Comparison of ENCODE assay signal across 8 cellular contexts in genomic region chr1:3856923-3857790, GRCh38. TPM values are rescaled to one million over a fixed set of nuclear protein-coding genes. Genes with fewer than 3 reads are reported as not detected.
DNase-seq lines count a peak whose midpoint lies in the region; ATAC-seq, FAIRE-seq and TF ChIP-seq lines count a peak whose summit lies in the region.

TSS of gene CEP104 (minus strand) at chr1:3857211. CDS start at chr1:3852407, 4,804 bp downstream.
TSS of gene DFFB (plus strand) at chr1:3857476. CDS start at chr1:3857604, 128 bp downstream.

- H3K4me3 ChIP-seq in ACC112 (ENCODE audit: low read depth, low read length) (peak within 1 kb of the TSS; percentile 93), WERI-Rb-1 (ENCODE audit: low read depth, low read length) (peak within 1 kb of the TSS; percentile 80), bronchial epithelial cell (ENCODE audit: low read depth, low read length) (peak within 1 kb of the TSS; percentile 60), smooth muscle cell (peak within 1 kb of the TSS; percentile 75)

- H3K36me3 ChIP-seq in ACC112 (ENCODE audit: insufficient read depth, low read length) (no peaks in the 10 kb centered on the region), WERI-Rb-1 (no peaks in the 10 kb centered on the region; the same call in none of the 2 replicates), bronchial epithelial cell (ENCODE audit: control insufficient read depth, insufficient read depth, low read length) (no peaks in the 10 kb centered on the region), smooth muscle cell (ENCODE audit: low read depth) (no peaks in the 10 kb centered on the region)

- H3F3A ChIP-seq in smooth muscle cell (ENCODE audit: low read depth): no peaks in the 10 kb centered on the region

- H3K9me3 ChIP-seq in WERI-Rb-1 (ENCODE audit: severe bottlenecking) (no peaks in the 10 kb centered on the region), smooth muscle cell (replicated peaks; ENCODE audit: low read depth) (no peaks in the 10 kb centered on the region)

- peaks cover 22% of the 10 kb centered on the region for H3K79me2 ChIP-seq in ACC112 (ENCODE audit: control insufficient read depth, insufficient read depth, low read length, unreplicated experiment)
- H3K79me2 ChIP-seq in smooth muscle cell (ENCODE audit: low read depth): peaks cover 38% of the 10 kb centered on the region

- TF ChIP-seq CTCF in WERI-Rb-1 (IDR thresholded peaks at IDR 0.05; ENCODE audit: low read depth, low read length) (peak; percentile 63), bronchial epithelial cell (IDR thresholded peaks at IDR 0.05; ENCODE audit: insufficient read depth, low read length, severe bottlenecking) (peak; percentile 77), smooth muscle cell (IDR thresholded peaks at IDR 0.05; ENCODE audit: borderline replicate concordance, insufficient read depth, poor library complexity, severe bottlenecking) (no peak)

- peak within 1 kb of the TSS; percentile 54 for H3K9ac ChIP-seq in smooth muscle cell (ENCODE audit: low read depth)

- FAIRE-seq in bronchial epithelial cell (lab: Jason Lieb, UNC): peak; percentile 50

- peak; percentile 93 for ATAC-seq in GM18861 (IDR thresholded peaks at IDR 0.05; ENCODE audit: unreplicated experiment)
- ATAC-seq in HG03097 (IDR thresholded peaks at IDR 0.05; ENCODE audit: low FRiP score, unreplicated experiment): peak; percentile 97

- peaks cover 35% of the 10 kb centered on the region for H4K20me1 ChIP-seq in smooth muscle cell (ENCODE audit: low read depth)

- DNase-seq in NCI-H2196 treated with DMSO at 0.1 percent for 48 hours (lab: John Stamatoyannopoulos, UW; ENCODE audit: unreplicated experiment) (peak; percentile 96), WERI-Rb-1 (peak; percentile 98), bronchial epithelial cell (ENCODE audit: low read depth) (peak; percentile 95), iPS-NIHi7 (ENCODE audit: extremely low spot score) (peak; percentile 100), smooth muscle cell (lab: John Stamatoyannopoulos, UW; ENCODE audit: unreplicated experiment) (peak; percentile 78)

- peak within 1 kb of the TSS; percentile 91 for H3K4me2 ChIP-seq in smooth muscle cell

- 1% methylated on average over 68 of the region's 73 CpGs for WGBS in smooth muscle cell (ENCODE audit: low lambda C conversion rate)

- H3K27ac ChIP-seq in ACC112 (ENCODE audit: low read depth, low read length) (no peak within 1 kb of the TSS), WERI-Rb-1 (peak within 1 kb of the TSS; percentile 62), smooth muscle cell (ENCODE audit: low read depth) (no peak within 1 kb of the TSS)

- peak within 1 kb of the TSS; percentile 95 for H2AFZ ChIP-seq in ACC112 (ENCODE audit: low read length, unreplicated experiment)
- peak within 1 kb of the TSS; percentile 87 for H2AFZ ChIP-seq in smooth muscle cell (ENCODE audit: low read depth)

- H3K27me3 ChIP-seq in ACC112 (ENCODE audit: insufficient read depth, low read length) (no peaks in the 10 kb centered on the region), WERI-Rb-1 (ENCODE audit: insufficient read depth, low read depth, severe bottlenecking) (no peaks in the 10 kb centered on the region), bronchial epithelial cell (ENCODE audit: control insufficient read depth, insufficient read depth, low read length) (no peaks in the 10 kb centered on the region), smooth muscle cell (ENCODE audit: low read depth) (no peaks in the 10 kb centered on the region)

- H3K4me1 ChIP-seq in ACC112 (ENCODE audit: control insufficient read depth, insufficient read depth, low read length, unreplicated experiment) (peaks cover 10% of the 10 kb centered on the region), smooth muscle cell (ENCODE audit: low read depth) (peaks cover 5% of the 10 kb centered on the region)

RNA-seq across cellular contexts. Expression of gene CEP104, which starts in this region (rescaled TPM):
- 15.3 and 21.5 TPM in 2 replicates for total RNA-seq in bronchial epithelial cell
- total RNA-seq in smooth muscle cell: 12.6 and 16.8 TPM in 2 replicates
- 25.4 and 30.9 TPM in 2 replicates for polyA plus RNA-seq in smooth muscle cell

RNA-seq across cellular contexts. Expression of gene DFFB, which starts in this region (rescaled TPM):
- total RNA-seq in bronchial epithelial cell (2.6 and 3.9 TPM in 2 replicates), smooth muscle cell (3.3 and 15.6 TPM in 2 replicates)
- polyA plus RNA-seq in smooth muscle cell: 4.5 and 5.7 TPM in 2 replicates
